ENCODE assay signal across 28 cellular contexts in genomic region chr4:170723171-170723570, GRCh38.
"Had no signal": no experiment of that assay in that cellular context is flagged by ENCODE, and none has a peak within 500 bp of the region (broad histone marks: within the 10 kb centered on the region; RNA-seq: fewer than 3 reads in every experiment).

No MANE protein-coding gene starts in this region.

- ATAC-seq: left colon; mucosa of descending colon; naive thymus-derived CD4-positive, alpha-beta T cell; natural killer cell treated with Interleukin-12 subunit alpha and Interleukin-12 subunit beta and Interleukin-15 and Interleukin-18, amount 100 ng/mL, for 72 hours; pancreas; right cardiac atrium; sciatic nerve; stimulated activated effector memory CD8-positive, alpha-beta T cell treated with anti-CD3 and anti-CD28 coated beads, Interleukin-12 subunit alpha, Interleukin-12 subunit beta, amount 100 ng/mL, for 72 hours; upper lobe of right lung had no signal

- H3K27ac ChIP-seq: left ventricle myocardium inferior, pancreas, prostate gland, skin epidermis, suprapubic skin, thoracic aorta, tibial artery, upper lobe of right lung had no signal

- H3K9me3 ChIP-seq: mucosa of descending colon, pancreas, prostate gland, suprapubic skin, thoracic aorta, tibial artery, upper lobe of right lung had no signal

- H3K4me1 ChIP-seq: left ventricle myocardium inferior, pancreas, prostate gland, suprapubic skin, tibial artery, upper lobe of right lung had no signal

- H3K27me3 ChIP-seq: pancreas, suprapubic skin, tibial artery, upper lobe of right lung had no signal

- DNase-seq: hypothalamus; immature natural killer cell; kidney; left colon; left ventricle myocardium inferior; midbrain; mucosa of descending colon; naive thymus-derived CD4-positive, alpha-beta T cell; pancreas; posterior cingulate gyrus; retina; right cardiac atrium; stimulated activated CD4-positive, alpha-beta T cell treated with anti-CD3 and anti-CD28 coated beads, Interleukin-12 subunit alpha, Interleukin-12 subunit beta, amount 100 ng/mL, for 4 hours; stimulated activated CD4-positive, alpha-beta T cell treated with anti-CD3 and anti-CD28 coated beads, Interleukin-15, amount 100 ng/mL, for 24 hours; stimulated activated CD4-positive, alpha-beta T cell treated with anti-CD3 and anti-CD28 coated beads, Interleukin-2, amount 100 ng/mL, for 24 hours; stimulated activated CD4-positive, alpha-beta T cell treated with anti-CD3 and anti-CD28 coated beads, Interleukin-4, amount 100 ng/mL, for 1 hour; stimulated activated naive CD4-positive, alpha-beta T cell; tibial artery; trophoblast cell; upper lobe of right lung had no signal

- H3K4me3 ChIP-seq: left ventricle myocardium inferior, lung, mucosa of descending colon, pancreas, prostate gland, skin epidermis, suprapubic skin, thoracic aorta, tibial artery, upper lobe of right lung had no signal

- H3K36me3 ChIP-seq: left ventricle myocardium inferior, pancreas, prostate gland, suprapubic skin, thoracic aorta, tibial artery, upper lobe of right lung had no signal
